Comparison of ENCODE assay signal across 13 cellular contexts in the genomic region with DNA sequence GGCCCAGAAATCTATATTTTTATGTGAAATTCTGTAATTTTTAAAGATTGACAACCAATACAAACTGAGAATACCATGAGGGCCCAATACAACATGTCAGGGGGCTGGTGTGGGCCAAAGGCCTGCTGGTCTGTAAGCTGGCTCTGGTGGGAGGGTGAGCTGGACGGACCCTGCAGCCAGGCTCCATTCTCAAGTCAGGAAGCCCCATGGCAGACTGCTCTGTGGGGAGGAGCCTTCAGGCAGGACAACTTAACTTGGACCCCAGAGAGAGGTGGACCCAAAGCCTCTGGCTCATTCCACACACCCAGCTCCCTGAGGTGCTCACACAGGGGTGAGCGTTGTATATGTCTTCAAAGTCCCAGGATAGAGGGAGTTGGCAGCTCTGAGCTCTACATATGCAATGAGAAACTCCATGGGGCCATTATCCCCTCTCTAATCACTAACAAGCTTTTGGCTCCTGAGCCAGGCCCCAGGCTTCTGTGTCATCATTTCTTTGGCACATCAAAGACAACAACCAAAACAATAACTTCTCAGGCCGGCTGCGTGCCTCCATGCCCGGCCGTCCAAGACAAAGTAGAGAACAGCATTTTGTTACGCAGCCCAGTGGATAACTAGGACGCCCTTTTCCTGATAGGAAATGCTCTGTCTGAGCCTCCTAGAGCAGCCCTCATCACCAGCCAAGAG. TPM values are rescaled to one million over a fixed set of nuclear protein-coding genes. Genes with fewer than 3 reads are reported as not detected.
DNase-seq lines count a peak whose midpoint lies in the region; ATAC-seq, FAIRE-seq and TF ChIP-seq lines count a peak whose summit lies in the region.
"Had no signal": no experiment of that assay in that cellular context is flagged by ENCODE, and none has a peak within 500 bp of the region (broad histone marks: within the 10 kb centered on the region; RNA-seq: fewer than 3 reads in every experiment).

No MANE protein-coding gene starts in this region.

- ATAC-seq in right cardiac atrium (peak in 1 of 2 donors; percentile 39), pancreas (no peak)
- ATAC-seq: naive thymus-derived CD8-positive, alpha-beta T cell had no signal

- FAIRE-seq in pancreas (lab: Jason Lieb, UNC), result no peak

- TF ChIP-seq EP300 in sigmoid colon (IDR thresholded peaks at IDR 0.05) (no peak), transverse colon (IDR thresholded peaks at IDR 0.05; ENCODE audit: low read depth) (no peak)

- no peaks in the 10 kb centered on the region for H3K9me3 ChIP-seq in right cardiac atrium (ENCODE audit: control insufficient read depth, low read length)
- H3K9me3 ChIP-seq in sigmoid colon, result no peaks in the 10 kb centered on the region
- no peaks in the 10 kb centered on the region for H3K9me3 ChIP-seq in transverse colon
- H3K9me3 ChIP-seq in pancreas, result no peaks in the 10 kb centered on the region

- peak overlapping the region; percentile 33 for H3K27ac ChIP-seq in right cardiac atrium (ENCODE audit: low read length)
- peak overlapping the region in 3 of 4 donors; percentile 38 to 64 (median 46) for H3K27ac ChIP-seq in sigmoid colon
- peak overlapping the region in 1 of 4 donors; percentile 14 for H3K27ac ChIP-seq in transverse colon
- no peak overlapping the region for H3K27ac ChIP-seq in pancreas

- DNase-seq in ELF-1 (ENCODE audit: low read depth, low spot score) (peak; percentile 60), cardiac fibroblast (ENCODE audit: low read depth in 2 of 2) (peak; percentile 38 to 61), right cardiac atrium (peak in 1 of 3 donors; percentile 64), sigmoid colon (peak; percentile 62), transverse colon (no peak), pancreas (no peak)
- DNase-seq in activated CD4-positive, alpha-beta T cell treated with anti-CD3 and anti-CD28 coated beads, Interleukin-2, amount 10 ng/mL, durations not matched to agents 24 days and 14 days, result no peak
- DNase-seq in stimulated activated CD4-positive, alpha-beta T cell treated with anti-CD3 and anti-CD28 coated beads, Interleukin-4, amount 100 ng/mL, for 4 hours, result no peak
- DNase-seq: activated CD4-positive, CD25-positive, alpha-beta regulatory T cell; DMS53; naive thymus-derived CD8-positive, alpha-beta T cell; NCI-H2107 had no signal

- no peak overlapping the region for H3K27ac Mint-ChIP-seq in activated CD4-positive, alpha-beta T cell treated with anti-CD3 and anti-CD28 coated beads, Interleukin-2, amount 10 ng/mL, durations not matched to agents 24 days and 14 days
- H3K27ac Mint-ChIP-seq: naive thymus-derived CD8-positive, alpha-beta T cell had no signal

- intact Hi-C loops in right cardiac atrium (cut with DNase I) (no loop called here), sigmoid colon (cut with DNase I) (no loop called here), transverse colon (cut with DNase I; ENCODE audit: low total_unique reads) (no loop called here), pancreas (cut with DNase I) (no loop called here)
- intact Hi-C loops in activated CD4-positive, alpha-beta T cell treated with anti-CD3 and anti-CD28 coated beads, Interleukin-2, amount 10 ng/mL, durations not matched to agents 24 days and 14 days (cut with micrococcal nuclease), result no loop called here

- in situ Hi-C loops in transverse colon (cut with MboI; ENCODE audit: low pct_ligation_motif_present in 1 of 4, low pct_unique_long_range_greater_than_20kb in 1 of 4, low sequenced_read_pairs in 3 of 4), result no loop called here

- TF ChIP-seq CTCF in cardiac fibroblast (IDR thresholded peaks at IDR 0.05; ENCODE audit: low read depth, low read length) (no peak), sigmoid colon (IDR thresholded peaks at IDR 0.05) (no peak), transverse colon (IDR thresholded peaks at IDR 0.05) (no peak), pancreas (IDR thresholded peaks at IDR 0.05) (no peak)

- 66% methylated on average over 8 of the region's 8 CpGs for WGBS in right cardiac atrium
- WGBS in sigmoid colon, 2 donors, result 84 to 94% methylated on average over 8 of the region's 8 CpGs
- 86% methylated on average over 7 of the region's 8 CpGs; no CpG with 5 or more reads in 1 of the 2 donors for WGBS in transverse colon (ENCODE audit: low coverage in 1 of 2), 2 donors
- WGBS in pancreas, 2 donors, result 87 to 92% methylated on average over 8 of the region's 8 CpGs

- peaks cover 2% of the 10 kb centered on the region for H3K36me3 Mint-ChIP-seq in activated CD4-positive, alpha-beta T cell treated with anti-CD3 and anti-CD28 coated beads, Interleukin-2, amount 10 ng/mL, durations not matched to agents 24 days and 14 days (ENCODE audit: low read depth)
- H3K36me3 Mint-ChIP-seq: naive thymus-derived CD8-positive, alpha-beta T cell had no signal

- H3K9me3 Mint-ChIP-seq in activated CD4-positive, alpha-beta T cell treated with anti-CD3 and anti-CD28 coated beads, Interleukin-2, amount 10 ng/mL, durations not matched to agents 24 days and 14 days, result no peaks in the 10 kb centered on the region
- H3K9me3 Mint-ChIP-seq: naive thymus-derived CD8-positive, alpha-beta T cell had no signal

- H3K4me1 Mint-ChIP-seq in activated CD4-positive, alpha-beta T cell treated with anti-CD3 and anti-CD28 coated beads, Interleukin-2, amount 10 ng/mL, durations not matched to agents 24 days and 14 days, result peaks cover 12% of the 10 kb centered on the region

- H3K27me3 ChIP-seq in right cardiac atrium (ENCODE audit: control insufficient read depth, insufficient read depth), result no peaks in the 10 kb centered on the region
- H3K27me3 ChIP-seq in sigmoid colon, result no peaks in the 10 kb centered on the region
- H3K27me3 ChIP-seq in transverse colon, result no peaks in the 10 kb centered on the region
- no peaks in the 10 kb centered on the region for H3K27me3 ChIP-seq in pancreas

- H3K36me3 ChIP-seq in sigmoid colon, result no peaks in the 10 kb centered on the region
- H3K36me3 ChIP-seq in transverse colon, result no peaks in the 10 kb centered on the region
- no peaks in the 10 kb centered on the region for H3K36me3 ChIP-seq in pancreas

- H3K4me3 Mint-ChIP-seq in activated CD4-positive, alpha-beta T cell treated with anti-CD3 and anti-CD28 coated beads, Interleukin-2, amount 10 ng/mL, durations not matched to agents 24 days and 14 days, result no peak overlapping the region
- H3K4me3 Mint-ChIP-seq: naive thymus-derived CD8-positive, alpha-beta T cell had no signal

- H3K4me3 ChIP-seq in cardiac fibroblast (replicated peaks in 1 of 2; ENCODE audit: low read depth in 2 of 2, low read length in 2 of 2) (no peak overlapping the region), right cardiac atrium (ENCODE audit: low read length) (no peak overlapping the region), sigmoid colon (no peak overlapping the region), transverse colon (no peak overlapping the region), pancreas (no peak overlapping the region)

- no peak for TF ChIP-seq POLR2A in sigmoid colon (IDR thresholded peaks at IDR 0.05)
- no peak for TF ChIP-seq POLR2A in transverse colon (IDR thresholded peaks at IDR 0.05)

- peaks cover 3% of the 10 kb centered on the region for H3K27me3 Mint-ChIP-seq in activated CD4-positive, alpha-beta T cell treated with anti-CD3 and anti-CD28 coated beads, Interleukin-2, amount 10 ng/mL, durations not matched to agents 24 days and 14 days

- H3K4me1 ChIP-seq in right cardiac atrium (ENCODE audit: control insufficient read depth, insufficient read depth, low read length) (peaks cover 43% of the 10 kb centered on the region), sigmoid colon (peaks cover 0 to 51% (median 34%) of the 10 kb centered on the region in 4 donors), transverse colon (peaks cover 7 to 24% (median 17%) of the 10 kb centered on the region in 4 donors), pancreas (peaks cover 0 to 5% (median 0%) of the 10 kb centered on the region in 3 donors)

RNA-seq across cellular contexts. Expression of a gene that starts 6.4 kb away (rescaled TPM):
- total RNA-seq in right cardiac atrium, result 10 to 100 TPM; 25.8 to 33.7 (median 31.0) TPM
- polyA plus RNA-seq in right cardiac atrium, result 17.7 TPM
- total RNA-seq in sigmoid colon, result 10 to 100 TPM; 21.4 to 36.0 (median 30.9) TPM
- 10 to 100 TPM; 19.2 to 38.0 (median 30.7) TPM for polyA plus RNA-seq in sigmoid colon
- 10 to 100 TPM; 38.4 to 70.7 (median 53.5) TPM for total RNA-seq in transverse colon
- 43.8 and 45.4 TPM in 2 replicates for total RNA-seq in activated CD4-positive, alpha-beta T cell treated with anti-CD3 and anti-CD28 coated beads, Interleukin-2, amount 10 ng/mL, durations not matched to agents 24 days and 14 days
- total RNA-seq in pancreas, result 10 to 100 TPM; 13.1 to 32.8 (median 17.1) TPM
- polyA plus RNA-seq in pancreas, result 10 to 100 TPM; 17.9 to 18.6 TPM

RNA-seq across cellular contexts. Expression of a gene that starts 23.4 kb away (rescaled TPM):
- total RNA-seq in right cardiac atrium, result under 1 TPM in 1 of 4 donors, not detected in 3; 0.09 TPM
- polyA plus RNA-seq in right cardiac atrium, result 0.14 TPM
- total RNA-seq in sigmoid colon, result 1 to 10 TPM in 1 of 4 donors, not detected in 3; 1.4 TPM
- 1 to 10 TPM; 1.8 to 5.3 (median 2.3) TPM for polyA plus RNA-seq in sigmoid colon
- total RNA-seq in transverse colon, result 10 to 100 TPM in 1 of 4 donors, 1 to 10 TPM in 3; 3.0 to 13.0 (median 7.1) TPM
- total RNA-seq in activated CD4-positive, alpha-beta T cell treated with anti-CD3 and anti-CD28 coated beads, Interleukin-2, amount 10 ng/mL, durations not matched to agents 24 days and 14 days, result 39.5 and 42.7 TPM in 2 replicates
- 1 to 10 TPM in 4 of 6 donors, under 1 TPM in 2; 0.69 to 4.4 (median 1.3) TPM for total RNA-seq in pancreas
- 1 to 10 TPM in 1 of 2 donors, under 1 TPM in 1; 0.84 to 1.8 TPM for polyA plus RNA-seq in pancreas
- total RNA-seq: M059J had no signal

RNA-seq across cellular contexts. Expression of a gene that starts 33.3 kb away (rescaled TPM):
- total RNA-seq in right cardiac atrium (1 to 10 TPM; 7.4 to 9.8 (median 9.2) TPM), sigmoid colon (10 to 100 TPM in 2 of 4 donors, 1 to 10 TPM in 2; 7.1 to 19.9 (median 12.9) TPM), transverse colon (1 to 10 TPM; 1.9 to 7.0 (median 2.8) TPM), pancreas (1 to 10 TPM; 2.4 to 6.3 (median 4.1) TPM)
- polyA plus RNA-seq in right cardiac atrium (4.2 TPM), sigmoid colon (1 to 10 TPM; 1.2 to 2.7 (median 1.8) TPM), pancreas (1 to 10 TPM; 2.4 to 5.0 TPM)
- total RNA-seq in activated CD4-positive, alpha-beta T cell treated with anti-CD3 and anti-CD28 coated beads, Interleukin-2, amount 10 ng/mL, durations not matched to agents 24 days and 14 days, result 44.2 and 51.9 TPM in 2 replicates

RNA-seq across cellular contexts. Expression of a gene that starts 42.5 kb away (rescaled TPM):
- total RNA-seq in right cardiac atrium (under 1 TPM in 1 of 4 donors, not detected in 3; 0.11 TPM), sigmoid colon (under 1 TPM in 2 of 4 donors, not detected in 2; 0.16 to 0.36 TPM), transverse colon (10 to 100 TPM; 35.2 to 93.5 (median 76.0) TPM), pancreas (1 to 10 TPM; 1.5 to 2.8 (median 1.9) TPM)
- polyA plus RNA-seq in right cardiac atrium (0.05 TPM), sigmoid colon (10 to 100 TPM in 2 of 3 donors, 1 to 10 TPM in 1; 8.0 to 33.8 (median 26.4) TPM), pancreas (1 to 10 TPM; 1.4 to 5.0 TPM)
- total RNA-seq in activated CD4-positive, alpha-beta T cell treated with anti-CD3 and anti-CD28 coated beads, Interleukin-2, amount 10 ng/mL, durations not matched to agents 24 days and 14 days, result 0.59 and 0.65 TPM in 2 replicates
- total RNA-seq: naive thymus-derived CD8-positive, alpha-beta T cell had no signal
- polyA plus RNA-seq: naive thymus-derived CD8-positive, alpha-beta T cell had no signal

RNA-seq across cellular contexts. Expression of a gene that starts 59.8 kb away (rescaled TPM):
- total RNA-seq in right cardiac atrium (1 to 10 TPM; 2.9 to 5.3 (median 4.2) TPM), sigmoid colon (10 to 100 TPM in 1 of 4 donors, 1 to 10 TPM in 3; 4.2 to 20.0 (median 7.6) TPM), transverse colon (100 to 1,000 TPM in 1 of 4 donors, 10 to 100 TPM in 3; 65.3 to 244 (median 77.3) TPM), pancreas (10 to 100 TPM; 10.7 to 14.7 (median 11.6) TPM)
- polyA plus RNA-seq in right cardiac atrium (2.9 TPM), sigmoid colon (10 to 100 TPM; 22.4 to 25.1 (median 24.6) TPM), pancreas (10 to 100 TPM; 30.9 to 62.0 TPM)
- total RNA-seq in activated CD4-positive, alpha-beta T cell treated with anti-CD3 and anti-CD28 coated beads, Interleukin-2, amount 10 ng/mL, durations not matched to agents 24 days and 14 days, result 5.3 and 7.4 TPM in 2 replicates
- total RNA-seq: naive thymus-derived CD8-positive, alpha-beta T cell had no signal
- polyA plus RNA-seq: naive thymus-derived CD8-positive, alpha-beta T cell had no signal

Comparison
In these comparisons a context has a peak if more than half of its experiments do, and no peak if none do; other contexts are left out.
1. DNase-seq: peak in ELF-1 (single experiment), cardiac fibroblast (2 of 2) and sigmoid colon (single experiment); none in transverse colon (single experiment), activated CD4-positive, alpha-beta T cell treated with anti-CD3 and anti-CD28 coated beads, Interleukin-2, amount 10 ng/mL, durations not matched to agents 24 days and 14 days (single experiment), pancreas (0 of 6) and stimulated activated CD4-positive, alpha-beta T cell treated with anti-CD3 and anti-CD28 coated beads, Interleukin-4, amount 100 ng/mL, for 4 hours (0 of 2).
2. H3K27ac ChIP-seq: peak in right cardiac atrium (single experiment) and sigmoid colon (3 of 4); none in pancreas (0 of 4).